Comparison of ENCODE assay signal across 18 cellular contexts in the genomic region with DNA sequence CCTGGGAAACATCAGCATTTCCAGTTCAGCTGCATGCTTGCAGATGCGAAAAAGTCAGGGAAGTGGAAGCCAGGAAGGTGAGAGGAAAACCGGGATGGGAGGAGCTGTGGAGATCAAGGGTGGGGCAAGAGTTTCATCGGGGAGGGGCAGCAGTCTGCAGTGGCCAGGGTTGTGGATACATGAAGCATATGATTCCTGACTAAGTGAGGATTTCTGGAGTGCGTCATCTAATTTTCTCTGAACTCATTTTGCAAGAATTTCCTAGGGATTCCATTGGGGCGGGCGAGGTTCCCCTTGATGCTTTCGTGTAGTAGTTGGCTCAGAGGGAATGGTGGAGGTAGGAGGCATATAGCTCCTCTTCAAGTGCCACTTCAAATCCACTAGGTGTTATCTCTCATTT.
DNase-seq lines count a peak whose midpoint lies in the region; ATAC-seq, FAIRE-seq and TF ChIP-seq lines count a peak whose summit lies in the region.
"Had no signal": no experiment of that assay in that cellular context is flagged by ENCODE, and none has a peak within 500 bp of the region (broad histone marks: within the 10 kb centered on the region; RNA-seq: fewer than 3 reads in every experiment).

No MANE protein-coding gene starts in this region.

- FAIRE-seq in bronchial epithelial cell (lab: Jason Lieb, UNC): no peak
- FAIRE-seq: endothelial cell of umbilical vein had no signal

- H3K4me3 ChIP-seq in AG10803 (ENCODE audit: low read length) (no peak overlapping the region), MG63 (no peak overlapping the region), bronchial epithelial cell (ENCODE audit: low read depth, low read length) (no peak overlapping the region), left lung (no peak overlapping the region), adrenal gland (no peak overlapping the region)
- H3K4me3 ChIP-seq: BLaER1, cardiac muscle cell had no signal

- TF ChIP-seq CTCF in AG10803 (conservative IDR thresholded peaks at IDR 0.05; ENCODE audit: low read length) (no peak), bronchial epithelial cell (IDR thresholded peaks at IDR 0.05; ENCODE audit: insufficient read depth, low read length, severe bottlenecking) (no peak), left lung (IDR thresholded peaks at IDR 0.05) (no peak), adrenal gland (IDR thresholded peaks at IDR 0.05) (no peak)

- DNase-seq in AG10803 (ENCODE audit: low read depth): peak; percentile 64
- peak; percentile 54 for DNase-seq in MG63
- peak; percentile 42 for DNase-seq in bronchial epithelial cell (ENCODE audit: low read depth)
- no peak for DNase-seq in left lung
- no peak for DNase-seq in superior temporal gyrus (ENCODE audit: extremely low spot score)
- no peak for DNase-seq in germinal center (ENCODE audit: low spot score)
- DNase-seq in adrenal gland: no peak
- DNase-seq: activated CD4-positive, alpha-beta T cell treated with anti-CD3 and anti-CD28 coated beads, Interleukin-2, amount 50 U/mL, for 1 hour; retina; stimulated activated CD4-positive, alpha-beta T cell treated with anti-CD3 and anti-CD28 coated beads, Interleukin-4, amount 100 ng/mL, for 1 hour; stimulated activated naive B cell treated with anti-CD40 and anti-IgM and Interleukin-4, amounts not matched to agents 10 μg/mL and 1 μg/mL and 100 μg/mL, for 72 hours; T-helper 1 cell had no signal

- WGBS in adrenal gland, 4 donors: 59 to 69% (median 59%) methylated on average over 7 of the region's 7 CpGs

- H3K27ac ChIP-seq in left lung (no peak overlapping the region), adrenal gland (no peak overlapping the region)
- H3K27ac ChIP-seq: BLaER1, cardiac muscle cell, KMS-11 had no signal

- no peak for TF ChIP-seq POLR2A in adrenal gland (IDR thresholded peaks at IDR 0.05)

- intact Hi-C loops in left lung (cut with DNase I): no loop called here
- intact Hi-C loops in adrenal gland (cut with DNase I): no loop called here

- H3K27me3 ChIP-seq in MG63: no peaks in the 10 kb centered on the region
- H3K27me3 ChIP-seq in bronchial epithelial cell (ENCODE audit: control insufficient read depth, insufficient read depth, low read length): no peaks in the 10 kb centered on the region
- H3K27me3 ChIP-seq in left lung: no peaks in the 10 kb centered on the region
- H3K27me3 ChIP-seq in adrenal gland: no peaks in the 10 kb centered on the region
- H3K27me3 ChIP-seq: BLaER1, cardiac muscle cell had no signal

- H3K9me3 ChIP-seq in MG63 (no peaks in the 10 kb centered on the region), left lung (no peaks in the 10 kb centered on the region), adrenal gland (replicated peaks in 1 of 3) (no peaks in the 10 kb centered on the region)
- H3K9me3 ChIP-seq: BLaER1 had no signal

- H3K4me1 ChIP-seq in left lung: no peaks in the 10 kb centered on the region
- no peaks in the 10 kb centered on the region for H3K4me1 ChIP-seq in adrenal gland (replicated peaks in 1 of 2)
- H3K4me1 ChIP-seq: BLaER1 had no signal

- ATAC-seq in left lung (peak; percentile 44), GM18519 (IDR thresholded peaks at IDR 0.05; ENCODE audit: low FRiP score, unreplicated experiment) (no peak)
- ATAC-seq: activated T-helper 17 cell treated with anti-CD3 and anti-CD28 coated beads, Interleukin-2, amount 50 U/mL, for 72 hours; stimulated activated naive B cell treated with anti-CD40 and anti-IgM and Interleukin-4, amounts not matched to agents 10 μg/mL and 1 μg/mL and 100 μg/mL, for 72 hours had no signal

- H3K36me3 ChIP-seq in MG63 (no peaks in the 10 kb centered on the region), bronchial epithelial cell (ENCODE audit: control insufficient read depth, insufficient read depth, low read length) (no peaks in the 10 kb centered on the region), left lung (no peaks in the 10 kb centered on the region), adrenal gland (replicated peaks in 1 of 2) (no peaks in the 10 kb centered on the region)
- H3K36me3 ChIP-seq: BLaER1, cardiac muscle cell had no signal

Comparison
In these comparisons a context has a peak if more than half of its experiments do, and no peak if none do; other contexts are left out.
1. DNase-seq: peak in AG10803 (single experiment), MG63 (single experiment) and bronchial epithelial cell (single experiment); none in left lung (0 of 2), superior temporal gyrus (single experiment), germinal center (single experiment) and adrenal gland (0 of 7).